ENCODE assay signal across 9 cellular contexts in the genomic region with DNA sequence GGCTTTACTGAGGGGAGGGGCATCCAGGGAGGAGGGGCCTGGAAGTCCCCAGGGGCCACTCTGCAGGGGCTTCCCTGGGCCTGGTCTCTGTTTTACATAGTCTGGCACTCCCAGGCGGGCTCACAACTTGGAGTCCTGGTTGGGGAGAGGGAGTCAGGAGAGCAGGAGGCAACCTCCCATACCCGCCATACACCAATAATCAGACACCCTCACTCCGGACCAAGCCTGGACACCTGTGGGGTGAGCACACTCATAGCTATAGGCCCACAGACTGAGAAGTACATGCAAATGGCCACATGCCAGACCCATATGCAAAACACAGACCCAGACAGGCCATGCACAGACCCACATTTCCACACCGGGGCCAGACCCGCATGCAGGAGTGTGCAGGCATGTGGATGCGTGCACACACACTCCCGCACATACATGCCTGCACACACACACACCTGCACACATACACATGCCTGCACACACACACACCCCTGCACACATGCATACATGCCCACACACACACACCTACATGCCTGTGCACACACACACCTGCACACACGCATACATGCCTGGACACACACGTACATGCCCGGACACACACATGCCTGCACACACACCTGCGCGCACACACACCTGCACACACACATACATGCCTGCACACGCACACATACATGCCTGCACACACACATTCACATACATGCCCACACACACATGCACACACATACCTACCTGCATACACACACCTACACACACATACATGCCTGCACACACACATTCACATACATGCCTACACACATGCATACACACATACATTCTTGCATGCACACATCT.
DNase-seq lines count a peak whose midpoint lies in the region; ATAC-seq and TF ChIP-seq lines count a peak whose summit lies in the region.
"Had no signal": no experiment of that assay in that cellular context is flagged by ENCODE, and none has a peak within 500 bp of the region (broad histone marks: within the 10 kb centered on the region; RNA-seq: fewer than 3 reads in every experiment).

No MANE protein-coding gene starts in this region.

- H3K4ac ChIP-seq in H9 (ENCODE audit: low read depth, low read length) (no peak overlapping the region), trophoblast cell (ENCODE audit: low read depth, low read length) (no peak overlapping the region)

- H3K9me3 Mint-ChIP-seq in activated CD8-positive, alpha-beta memory T cell treated with anti-CD3 and anti-CD28 coated beads, Interleukin-2, amount 10 ng/mL, durations not matched to agents 7 days and 5 days (ENCODE audit: low read depth) = no peaks in the 10 kb centered on the region
- H3K9me3 Mint-ChIP-seq in H9 = peaks cover 0 to 6% of the 10 kb centered on the region in 2 experiments; a peak in 2 of 5 replicates

- H3K23ac ChIP-seq in H9 (ENCODE audit: insufficient read length, low read depth, low read length) (no peak overlapping the region), trophoblast cell (ENCODE audit: low read length) (peak overlapping the region; percentile 6)

- no peaks in the 10 kb centered on the region for H3K79me2 ChIP-seq in H9 (ENCODE audit: insufficient read depth, low read length)
- H3K79me2 ChIP-seq in trophoblast cell (ENCODE audit: control insufficient read depth, insufficient read depth, low read length, poor library complexity) = no peaks in the 10 kb centered on the region
- H3K79me2 ChIP-seq in PC-3 (ENCODE audit: low read length) = no peaks in the 10 kb centered on the region

- no peak overlapping the region for H3K9ac ChIP-seq in H9 (ENCODE audit: extremely low read depth, insufficient read length, low read length)
- H3K9ac ChIP-seq in trophoblast cell (ENCODE audit: low read length) = no peak overlapping the region
- H3K9ac ChIP-seq in PC-3 (ENCODE audit: low read length) = no peak overlapping the region

- no peak overlapping the region for H4K12ac ChIP-seq in trophoblast cell (ENCODE audit: low read depth, low read length)

- no peaks in the 10 kb centered on the region for H3K27me3 Mint-ChIP-seq in activated CD8-positive, alpha-beta memory T cell treated with anti-CD3 and anti-CD28 coated beads, Interleukin-2, amount 10 ng/mL, durations not matched to agents 7 days and 5 days
- no peaks in the 10 kb centered on the region for H3K27me3 Mint-ChIP-seq in H9 (ENCODE audit: low read depth)

- CTCF ChIA-PET in activated CD8-positive, alpha-beta memory T cell treated with anti-CD3 and anti-CD28 coated beads, Interleukin-2, amount 10 ng/mL, durations not matched to agents 7 days and 5 days (lab: Charles Lee) = interaction anchor here (4.8 kb wide), 1 partner anchor 15 kb away, joined by 27 read pairs; no protein-coding TSS in a partner anchor
- CTCF ChIA-PET in PC-3 (lab: Charles Lee) = no interaction called here

- no peak overlapping the region for H2AK5ac ChIP-seq in H9 (ENCODE audit: insufficient read length, low read length)
- no peak overlapping the region for H2AK5ac ChIP-seq in trophoblast cell (ENCODE audit: low read length)

- H3K14ac ChIP-seq in H9 (ENCODE audit: insufficient read depth, low read length) = no peak overlapping the region
- no peak overlapping the region for H3K14ac ChIP-seq in trophoblast cell (ENCODE audit: low read length)

- H3K27me3 ChIP-seq in H9 (ENCODE audit: insufficient read depth, low read length) (no peaks in the 10 kb centered on the region), trophoblast cell (ENCODE audit: insufficient read depth, low read length) (no peaks in the 10 kb centered on the region), PC-3 (ENCODE audit: low read length) (no peaks in the 10 kb centered on the region)
- H3K27me3 ChIP-seq: cardiac muscle cell had no signal

- H3K9me2 ChIP-seq in PC-3 (replicated peaks; ENCODE audit: low read length) = no peaks in the 10 kb centered on the region

- H3K56ac ChIP-seq in H9 (ENCODE audit: insufficient read length, low read depth, low read length) = no peak overlapping the region

- H3K4me1 ChIP-seq in H9 (ENCODE audit: insufficient read depth, low read length) (no peaks in the 10 kb centered on the region), trophoblast cell (ENCODE audit: control insufficient read depth in 1 of 2, insufficient read depth in 2 of 2, low read length in 2 of 2) (peaks cover 3 to 7% of the 10 kb centered on the region in 2 experiments), PC-3 (ENCODE audit: insufficient read depth, low read length) (peaks cover 10% of the 10 kb centered on the region)

- peaks cover 73% of the 10 kb centered on the region for H3K4me1 Mint-ChIP-seq in activated CD8-positive, alpha-beta memory T cell treated with anti-CD3 and anti-CD28 coated beads, Interleukin-2, amount 10 ng/mL, durations not matched to agents 7 days and 5 days
- H3K4me1 Mint-ChIP-seq in H9 = peaks cover 14 to 23% of the 10 kb centered on the region in 2 experiments

- no peak overlapping the region for H2BK20ac ChIP-seq in H9 (ENCODE audit: low read depth, low read length, poor library complexity, severe bottlenecking)

- H4K20me1 ChIP-seq in H9 (ENCODE audit: control insufficient read depth, insufficient read depth, insufficient read length) (no peaks in the 10 kb centered on the region), PC-3 (ENCODE audit: low read length) (no peaks in the 10 kb centered on the region)

- no peak overlapping the region for H4K5ac ChIP-seq in H9 (ENCODE audit: insufficient read length, low read depth, low read length)

- no CpG with 5 or more reads among the region's 13 CpGs for whole genome bisulfite sequencing in H9 (ENCODE audit: extremely low coverage, insufficient read length, low lambda C conversion rate)
- WGBS in trophoblast cell (ENCODE audit: extremely low coverage, insufficient coverage, insufficient read length) = no CpG with 5 or more reads among the region's 13 CpGs

- no peaks in the 10 kb centered on the region for H3K36me3 ChIP-seq in trophoblast cell (ENCODE audit: control insufficient read depth in 1 of 2, insufficient read depth in 2 of 2, low read length in 2 of 2)
- no peaks in the 10 kb centered on the region for H3K36me3 ChIP-seq in PC-3 (ENCODE audit: low read depth, low read length)
- H3K36me3 ChIP-seq: cardiac muscle cell had no signal

- POLR2A ChIA-PET in PC-3 (lab: Charles Lee; ENCODE audit: unreplicated experiment) = no interaction called here

- H2BK120ac ChIP-seq in H9 (ENCODE audit: low read depth, low read length, poor library complexity, severe bottlenecking) (no peak overlapping the region), trophoblast cell (ENCODE audit: insufficient read depth, low read length, poor library complexity) (no peak overlapping the region)

- H2BK15ac ChIP-seq in H9 (ENCODE audit: low read depth, low read length) = no peak overlapping the region

- DNase-seq in activated CD8-positive, alpha-beta memory T cell treated with anti-CD3 and anti-CD28 coated beads, Interleukin-2, amount 10 ng/mL, durations not matched to agents 7 days and 5 days = no peak
- DNase-seq in activated CD8-positive, alpha-beta memory T cell treated with anti-CD3 and anti-CD28 coated beads, Interleukin-2, amount 50 U/mL, for 48 hours = no peak
- peak; percentile 40 for DNase-seq in H9
- DNase-seq in NCI-H526 (lab: John Stamatoyannopoulos, UW) = peak; percentile 64 to 82
- no peak for DNase-seq in trophoblast cell
- no peak for DNase-seq in PC-3
- DNase-seq in A172 (ENCODE audit: low spot score) = no peak
- DNase-seq in activated gamma-delta T cell treated with Interleukin-2 at 50 U/mL for 16 hours = no peak

- no peaks in the 10 kb centered on the region for H3K23me2 ChIP-seq in H9 (ENCODE audit: insufficient read length, low read depth, low read length, poor library complexity, severe bottlenecking)

- H3K9me3 ChIP-seq in H9 (ENCODE audit: control insufficient read depth, low read depth, low read length) = no peaks in the 10 kb centered on the region
- peaks cover 3% of the 10 kb centered on the region for H3K9me3 ChIP-seq in trophoblast cell (ENCODE audit: insufficient read depth, low read depth, low read length)
- no peaks in the 10 kb centered on the region for H3K9me3 ChIP-seq in PC-3 (ENCODE audit: low read length)

- H3K4me3 ChIP-seq in trophoblast cell (ENCODE audit: low read depth, low read length) (peak overlapping the region; percentile 14), PC-3 (ENCODE audit: low read length) (no peak overlapping the region)
- H3K4me3 ChIP-seq: cardiac muscle cell had no signal

- no peak overlapping the region for H4K8ac ChIP-seq in H9 (replicated peaks; ENCODE audit: insufficient read length, low read depth, low read length)
- H4K8ac ChIP-seq in trophoblast cell (ENCODE audit: low read depth, low read length) = no peak overlapping the region

- no peak overlapping the region for H3K18ac ChIP-seq in H9 (ENCODE audit: insufficient read length, low read depth, low read length)
- H3K18ac ChIP-seq in trophoblast cell (ENCODE audit: low read length) = no peak overlapping the region

- H3K36me3 Mint-ChIP-seq in activated CD8-positive, alpha-beta memory T cell treated with anti-CD3 and anti-CD28 coated beads, Interleukin-2, amount 10 ng/mL, durations not matched to agents 7 days and 5 days = no peaks in the 10 kb centered on the region
- H3K36me3 Mint-ChIP-seq in H9 (ENCODE audit: insufficient read depth in 1 of 3, low read depth in 3 of 3) = no peaks in the 10 kb centered on the region; a peak in 1 of 7 replicates

- TF ChIP-seq CTCF in H9 (conservative IDR thresholded peaks at IDR 0.05) = no peak
- no peak for TF ChIP-seq CTCF in PC-3 (conservative IDR thresholded peaks at IDR 0.05; ENCODE audit: low read depth, low read length)

- no peak overlapping the region for H3K4me3 Mint-ChIP-seq in activated CD8-positive, alpha-beta memory T cell treated with anti-CD3 and anti-CD28 coated beads, Interleukin-2, amount 10 ng/mL, durations not matched to agents 7 days and 5 days
- no peak overlapping the region; a peak in 1 of 5 replicates for H3K4me3 Mint-ChIP-seq in H9

- H2AFZ ChIP-seq in H9 (ENCODE audit: low read length) (no peak overlapping the region), trophoblast cell (ENCODE audit: insufficient read depth, low read length, poor library complexity) (no peak overlapping the region), PC-3 (ENCODE audit: low read length) (no peak overlapping the region)

- no peak overlapping the region for H2BK12ac ChIP-seq in H9 (ENCODE audit: insufficient read length, low read depth, low read length)
- no peak overlapping the region for H2BK12ac ChIP-seq in trophoblast cell (ENCODE audit: low read length)

- H3K79me1 ChIP-seq in H9 (ENCODE audit: insufficient read depth, low read depth, low read length, poor library complexity, severe bottlenecking) = no peaks in the 10 kb centered on the region
- peaks cover 4% of the 10 kb centered on the region for H3K79me1 ChIP-seq in trophoblast cell (ENCODE audit: low read length)

- no peaks in the 10 kb centered on the region for H3F3A ChIP-seq in PC-3 (ENCODE audit: low read length, unreplicated experiment)

- intact Hi-C loops in PC-3 (cut with micrococcal nuclease) = no loop called here

- peak overlapping the region; percentile 88 for H3K27ac Mint-ChIP-seq in activated CD8-positive, alpha-beta memory T cell treated with anti-CD3 and anti-CD28 coated beads, Interleukin-2, amount 10 ng/mL, durations not matched to agents 7 days and 5 days
- H3K27ac Mint-ChIP-seq in H9 = peak overlapping the region in 1 of 3 experiments; percentile 41; a peak in 2 of 7 replicates

- H3T11ph ChIP-seq in H9 (ENCODE audit: low read length) = no peak overlapping the region

- no peak for ATAC-seq in activated CD8-positive, alpha-beta memory T cell treated with anti-CD3 and anti-CD28 coated beads, Interleukin-2, amount 10 ng/mL, durations not matched to agents 7 days and 5 days
- no peak for ATAC-seq in PC-3

- no peak overlapping the region for H3K27ac ChIP-seq in H9 (ENCODE audit: insufficient read length, low read depth, low read length)
- H3K27ac ChIP-seq in trophoblast cell (ENCODE audit: low read depth, low read length) = no peak overlapping the region
- H3K27ac ChIP-seq in PC-3 (ENCODE audit: low read length) = no peak overlapping the region
- H3K27ac ChIP-seq: cardiac muscle cell had no signal

- H3K4me2 ChIP-seq in H9 (ENCODE audit: insufficient read depth, insufficient read length, low read length) (no peak overlapping the region), trophoblast cell (ENCODE audit: low read length) (no peak overlapping the region), PC-3 (ENCODE audit: low read length) (no peak overlapping the region)

- no TSS peak for BruUV-seq in PC-3 (replicated peaks; lab: Mats Ljungman, UMichigan)

- H4K91ac ChIP-seq in H9 (ENCODE audit: insufficient read length, low read depth, low read length) = no peak overlapping the region
- no peak overlapping the region for H4K91ac ChIP-seq in trophoblast cell (ENCODE audit: low read depth, low read length)

- H2BK5ac ChIP-seq in H9 (ENCODE audit: insufficient read length, low read length) (no peak overlapping the region), trophoblast cell (ENCODE audit: low read depth, low read length, poor library complexity) (no peak overlapping the region)

Comparison
In these comparisons a context has a peak if more than half of its experiments do, and no peak if none do; other contexts are left out.
1. DNase-seq: peak in H9 (single experiment) and NCI-H526 (2 of 2); none in activated CD8-positive, alpha-beta memory T cell treated with anti-CD3 and anti-CD28 coated beads, Interleukin-2, amount 10 ng/mL, durations not matched to agents 7 days and 5 days (single experiment), activated CD8-positive, alpha-beta memory T cell treated with anti-CD3 and anti-CD28 coated beads, Interleukin-2, amount 50 U/mL, for 48 hours (single experiment), trophoblast cell (0 of 2), PC-3 (single experiment), A172 (single experiment) and activated gamma-delta T cell treated with Interleukin-2 at 50 U/mL for 16 hours (single experiment).